Comparison of ENCODE assay signal across 5 cellular contexts in genomic region chr17:55328514-55328913, GRCh38.
DNase-seq lines count a peak whose midpoint lies in the region; ATAC-seq, FAIRE-seq and TF ChIP-seq lines count a peak whose summit lies in the region.
"Not testable (repeated sequence)": the region's sequence is repeated elsewhere in the genome, so short reads cannot be mapped to it uniquely, and the experiment has no call there.

No MANE protein-coding gene starts in this region.

- not testable (repeated sequence) for BruUV-seq in Caco-2 (replicated peaks; lab: Mats Ljungman, UMichigan); K562 (replicated peaks; lab: Mats Ljungman, UMichigan)

- POLR2A ChIA-PET in Caco-2 (lab: Charles Lee); K562 (lab: Yijun Ruan, JAX): not testable (repeated sequence)

- H3K4me3 ChIP-seq in Caco-2 (ENCODE audit: low read depth, low read length); K562; hepatocyte: not testable (repeated sequence)

- H3K9me1 ChIP-seq in K562 (ENCODE audit: control insufficient read depth, insufficient read depth, low read length) = not testable (repeated sequence)

- H3K27ac Mint-ChIP-seq in Caco-2 (ENCODE audit: unreplicated experiment) = peak overlapping the region; percentile 80
- H3K27ac Mint-ChIP-seq in neural crest cell (ENCODE audit: unreplicated experiment) = peak overlapping the region; percentile 62
- peak overlapping the region; percentile 70 for H3K27ac Mint-ChIP-seq in type B pancreatic cell

- TF ChIP-seq POLR2A in K562 (conservative IDR thresholded peaks at IDR 0.05) = not testable (repeated sequence)

- H2AFZ ChIP-seq in K562 (ENCODE audit: low read depth, low read length); hepatocyte: not testable (repeated sequence)

- intact Hi-C loops in Caco-2 (cut with micrococcal nuclease; ENCODE audit: unreplicated experiment); K562 (cut with micrococcal nuclease): not testable (repeated sequence)

- TF ChIP-seq EP300 in K562 (IDR thresholded peaks at IDR 0.05; ENCODE audit: low read length) = not testable (repeated sequence)

- not testable (repeated sequence) for H3K36me3 Mint-ChIP-seq in Caco-2 (ENCODE audit: insufficient read depth, unreplicated experiment); neural crest cell (ENCODE audit: low read depth); type B pancreatic cell

- TF ChIP-seq RAD21 in K562 (CRISPR knock-in tag; conservative IDR thresholded peaks at IDR 0.05 in 1 of 2, IDR thresholded peaks at IDR 0.05 in 1 of 2) = not testable (repeated sequence)

- not testable (repeated sequence) for FAIRE-seq in K562 (lab: Jason Lieb, UNC)

- 6% methylated on average over 2 of the region's 2 CpGs for WGBS in K562 (ENCODE audit: insufficient coverage, low coverage, missing lambda C conversion rate)
- 89% methylated on average over 2 of the region's 2 CpGs for WGBS in hepatocyte (ENCODE audit: low lambda C conversion rate, missing lambda C conversion rate)

- not testable (repeated sequence) for H3K27me3 Mint-ChIP-seq in Caco-2 (ENCODE audit: insufficient read depth, unreplicated experiment); neural crest cell (ENCODE audit: low read depth); type B pancreatic cell

- not testable (repeated sequence) for H3K27me3 ChIP-seq in Caco-2 (replicated peaks; ENCODE audit: control insufficient read depth, insufficient read depth, low read length); K562 (ENCODE audit: control insufficient read depth in 2 of 2, insufficient read depth in 2 of 2, low read length in 2 of 2); hepatocyte

- TF ChIP-seq CTCF in Caco-2 (IDR thresholded peaks at IDR 0.05; ENCODE audit: insufficient read depth in 1 of 2, low read depth in 1 of 2, low read length in 1 of 2, severe bottlenecking in 1 of 2, unreplicated experiment in 1 of 2); K562 (IDR thresholded peaks at IDR 0.05 in 2 of 3, conservative IDR thresholded peaks at IDR 0.05 in 1 of 3; ENCODE audit: insufficient read depth in 2 of 3, low read depth in 1 of 3, low read length in 3 of 3); hepatocyte (IDR thresholded peaks at IDR 0.05; ENCODE audit: poor library complexity); neural crest cell (conservative IDR thresholded peaks at IDR 0.05); type B pancreatic cell (conservative IDR thresholded peaks at IDR 0.05): not testable (repeated sequence)

- not testable (repeated sequence) for DNase-seq in Caco-2; K562 (ENCODE audit: extremely low read depth in 1 of 4, low spot score in 3 of 4); hepatocyte (ENCODE audit: low spot score); neural crest cell (ENCODE audit: low read depth, low spot score); type B pancreatic cell (ENCODE audit: extremely low spot score, unreplicated experiment)

- CTCF ChIA-PET in Caco-2 (lab: Charles Lee); K562 (lab: Yijun Ruan, JAX; ENCODE audit: low intra/inter-chr PET ratio): not testable (repeated sequence)

- not testable (repeated sequence) for H3K79me2 ChIP-seq in K562 (ENCODE audit: control insufficient read depth, insufficient read depth, low read length); hepatocyte

- H3K4me1 ChIP-seq in Caco-2 = peaks cover 48% of the 10 kb centered on the region
- peaks cover 7 to 19% of the 10 kb centered on the region in 2 experiments for H3K4me1 ChIP-seq in K562 (replicated peaks in 1 of 2; ENCODE audit: control insufficient read depth in 2 of 2, insufficient read depth in 2 of 2, low read length in 2 of 2)
- not testable (repeated sequence) for H3K4me1 ChIP-seq in hepatocyte (ENCODE audit: insufficient read depth)

- not testable (repeated sequence) for H3K4me2 ChIP-seq in K562 (ENCODE audit: insufficient read depth, low read length); hepatocyte

- not testable (repeated sequence) for H3K9me3 ChIP-seq in Caco-2; K562 (replicated peaks; ENCODE audit: control insufficient read depth, insufficient read depth, low read depth, low read length); hepatocyte (ENCODE audit: low read depth)

- not testable (repeated sequence) for H3K36me3 ChIP-seq in Caco-2 (ENCODE audit: control insufficient read depth, insufficient read depth, low read length); K562 (ENCODE audit: control insufficient read depth, insufficient read depth, low read length); hepatocyte (replicated peaks; ENCODE audit: insufficient read depth, low read depth)

- in situ Hi-C loops in K562 (cut with MboI) = not testable (repeated sequence)

- peaks cover 16% of the 10 kb centered on the region for H3K9me3 Mint-ChIP-seq in Caco-2 (ENCODE audit: unreplicated experiment)
- H3K9me3 Mint-ChIP-seq in neural crest cell, type B pancreatic cell: not testable (repeated sequence)

- not testable (repeated sequence) for H3K9me2 ChIP-seq in hepatocyte (replicated peaks; ENCODE audit: insufficient read depth)

- not testable (repeated sequence) for ATAC-seq in K562

- not testable (repeated sequence) for H3K27ac ChIP-seq in K562 (ENCODE audit: extremely low read depth, low read depth, low read length)
- peak overlapping the region; percentile 67 for H3K27ac ChIP-seq in hepatocyte

- H3K9ac ChIP-seq in K562 (ENCODE audit: insufficient read depth in 1 of 2, low read depth in 2 of 2, low read length in 2 of 2) = not testable (repeated sequence)

- H3K4me1 Mint-ChIP-seq in Caco-2 (ENCODE audit: low read depth, unreplicated experiment) = peaks cover 31% of the 10 kb centered on the region
- not testable (repeated sequence) for H3K4me1 Mint-ChIP-seq in neural crest cell; type B pancreatic cell (ENCODE audit: unreplicated experiment)

- H3K4me3 Mint-ChIP-seq in Caco-2 (ENCODE audit: unreplicated experiment); neural crest cell; type B pancreatic cell: not testable (repeated sequence)

- H4K20me1 ChIP-seq in K562 (replicated peaks; ENCODE audit: control insufficient read depth, insufficient read depth, low read length); hepatocyte (ENCODE audit: insufficient read depth, poor library complexity, severe bottlenecking): not testable (repeated sequence)

TF ChIP-seq in K562, 482 proteins besides CTCF, POLR2A, EP300 and RAD21:
- peak; percentile 94 for TF ChIP-seq ZNF431 (CRISPR knock-in tag; IDR thresholded peaks at IDR 0.05)
